13 cellular contexts compared by ENCODE assay signal in the genomic region with DNA sequence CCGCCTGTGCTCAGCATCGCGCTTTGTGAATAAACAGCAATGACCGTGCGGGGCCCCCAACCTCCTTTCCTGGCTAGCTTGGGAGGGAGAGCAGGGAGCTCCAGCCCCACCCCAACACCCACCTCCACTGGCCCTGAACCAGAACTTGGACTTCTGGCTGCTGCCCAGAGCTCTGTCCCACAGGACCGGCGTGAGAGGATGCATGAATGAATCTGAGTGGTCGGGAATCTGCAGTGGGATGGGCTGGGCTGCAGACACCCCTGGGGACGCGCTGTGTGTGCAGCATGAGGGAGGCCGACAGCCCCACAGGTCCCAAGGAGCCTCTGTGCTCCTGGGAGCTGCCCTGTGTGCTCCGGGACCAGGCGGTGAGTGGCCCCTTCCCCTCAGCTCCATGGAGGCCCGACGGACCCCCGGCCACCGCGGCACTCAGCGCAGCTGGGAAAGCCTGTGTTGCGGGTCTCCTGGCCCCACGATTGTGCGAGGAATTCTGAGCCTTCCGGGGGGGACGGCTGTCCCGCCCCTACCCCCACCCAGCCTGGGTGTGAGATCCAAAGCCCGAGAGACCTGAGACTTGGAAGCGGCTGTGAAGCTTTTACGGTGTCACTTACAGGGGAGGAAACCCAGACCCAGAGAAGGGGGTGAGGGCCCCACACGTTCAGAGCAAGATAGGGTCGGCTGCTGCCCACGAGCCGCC. TPM values are rescaled to one million over a fixed set of nuclear protein-coding genes. Genes with fewer than 3 reads are reported as not detected.
DNase-seq lines count a peak whose midpoint lies in the region; ATAC-seq and TF ChIP-seq lines count a peak whose summit lies in the region.
"Had no signal": no experiment of that assay in that cellular context is flagged by ENCODE, and none has a peak within 500 bp of the region (broad histone marks: within the 10 kb centered on the region; RNA-seq: fewer than 3 reads in every experiment).

No MANE protein-coding gene starts in this region.

- H3K9me3 ChIP-seq in BLaER1 (no peaks in the 10 kb centered on the region), colonic mucosa (no peaks in the 10 kb centered on the region), muscle layer of duodenum (ENCODE audit: control insufficient read depth in 1 of 2, low read length in 2 of 2) (no peaks in the 10 kb centered on the region)
- H3K9me3 ChIP-seq: HAP-1, prostate gland had no signal

- H3K27me3 ChIP-seq in BLaER1, result no peaks in the 10 kb centered on the region
- no peaks in the 10 kb centered on the region for H3K27me3 ChIP-seq in colonic mucosa
- no peaks in the 10 kb centered on the region for H3K27me3 ChIP-seq in muscle layer of duodenum (ENCODE audit: low read depth, low read length)

- peaks cover 34 to 41% (median 35%) of the 10 kb centered on the region in 3 donors for H3K4me1 Mint-ChIP-seq in IgD-negative memory B cell

- no peak for TF ChIP-seq CTCF in colonic mucosa (IDR thresholded peaks at IDR 0.05)

- peak overlapping the region in 2 of 3 donors; percentile 46 to 94 for H3K27ac Mint-ChIP-seq in IgD-negative memory B cell

- peak overlapping the region; percentile 95 for H3K4me2 ChIP-seq in BLaER1

- H3K36me3 ChIP-seq in BLaER1 (peaks cover 17% of the 10 kb centered on the region), colonic mucosa (no peaks in the 10 kb centered on the region), muscle layer of duodenum (ENCODE audit: control insufficient read depth in 1 of 2, insufficient read depth in 2 of 2, low read length in 2 of 2) (peaks cover 0 to 4% of the 10 kb centered on the region in 2 donors)
- H3K36me3 ChIP-seq: prostate gland had no signal

- H3K9me3 Mint-ChIP-seq in IgD-negative memory B cell, result no peaks in the 10 kb centered on the region
- H3K9me3 Mint-ChIP-seq: type B pancreatic cell had no signal

- H3K27ac ChIP-seq in BLaER1 (peak overlapping the region; percentile 97), colonic mucosa (no peak overlapping the region), muscle layer of duodenum (ENCODE audit: low read length) (no peak overlapping the region)

- H3K36me3 Mint-ChIP-seq in IgD-negative memory B cell, result no peaks in the 10 kb centered on the region
- H3K36me3 Mint-ChIP-seq: type B pancreatic cell had no signal

- H3K27me3 Mint-ChIP-seq in IgD-negative memory B cell, result no peaks in the 10 kb centered on the region

- H3K4me1 ChIP-seq in BLaER1 (peaks cover 96% of the 10 kb centered on the region), colonic mucosa (peaks cover 7% of the 10 kb centered on the region), muscle layer of duodenum (ENCODE audit: control insufficient read depth in 1 of 2, insufficient read depth in 2 of 2, low read length in 2 of 2) (peaks cover 10 to 84% of the 10 kb centered on the region in 2 donors)

- H3K9ac ChIP-seq in BLaER1, result peak overlapping the region; percentile 72
- peak overlapping the region; percentile 24 to 58 for H3K9ac ChIP-seq in colonic mucosa (ENCODE audit: low read depth in 2 of 2, low read length in 2 of 2)

- H3K4me3 ChIP-seq in BLaER1 (peak overlapping the region; percentile 29; the same call in 1 of the 2 replicates), colonic mucosa (no peak overlapping the region), muscle layer of duodenum (ENCODE audit: low read depth in 1 of 2, low read length in 2 of 2) (peak overlapping the region; percentile 1 to 33)
- H3K4me3 ChIP-seq: HAP-1, lung, prostate gland had no signal

- intact Hi-C loops in colonic mucosa (cut with DNase I), result no loop called here

- no peak for DNase-seq in colonic mucosa
- no peak for DNase-seq in cerebellum (ENCODE audit: low spot score)
- no peak for DNase-seq in mucosa of gallbladder (ENCODE audit: low spot score)
- DNase-seq in stimulated activated CD4-positive, alpha-beta T cell treated with anti-CD3 and anti-CD28 coated beads, Interleukin-12 subunit alpha, Interleukin-12 subunit beta, amount 100 ng/mL, for 4 hours, result no peak
- DNase-seq: foreskin melanocyte had no signal

- ATAC-seq in HG03571 (IDR thresholded peaks at IDR 0.05; ENCODE audit: unreplicated experiment), result no peak

- peak overlapping the region in 2 of 4 donors; percentile 49 to 93 for H3K4me3 Mint-ChIP-seq in IgD-negative memory B cell
- H3K4me3 Mint-ChIP-seq: type B pancreatic cell had no signal

- peaks cover 99% of the 10 kb centered on the region for H4K20me1 ChIP-seq in BLaER1

RNA-seq across cellular contexts. Expression of a gene that starts 5.5 kb away (rescaled TPM):
- 33.4 TPM for polyA plus RNA-seq in IgD-negative memory B cell
- total RNA-seq in colonic mucosa, result 100 to 1,000 TPM; 104 to 118 TPM
- total RNA-seq in cerebellum, result 9.9 TPM
- 108 TPM for total RNA-seq in mucosa of gallbladder

RNA-seq across cellular contexts. Expression of a gene that starts 24.0 kb away (rescaled TPM):
- 0.20 TPM for polyA plus RNA-seq in IgD-negative memory B cell
- total RNA-seq in colonic mucosa (10 to 100 TPM; 14.9 to 71.7 TPM), cerebellum (7.9 TPM), mucosa of gallbladder (3.2 TPM)

RNA-seq across cellular contexts. Expression of a gene that starts 32.2 kb away (rescaled TPM):
- 416 TPM for polyA plus RNA-seq in IgD-negative memory B cell
- total RNA-seq in colonic mucosa, result 100 to 1,000 TPM; 103 to 273 TPM
- total RNA-seq in cerebellum, result 10.9 TPM
- total RNA-seq in mucosa of gallbladder, result 104 TPM
